ENCODE assay signal across 8 cellular contexts in genomic region chr7:42911482-42912447, GRCh38.
DNase-seq lines count a peak whose midpoint lies in the region; ATAC-seq lines count a peak whose summit lies in the region.

Gene C7orf25 (minus strand): TSS chr7:42912070. CDS start chr7:42910900, 1,170 bp downstream.

- no peaks in the 10 kb centered on the region for H3K27me3 Mint-ChIP-seq in central memory CD8-positive, alpha-beta T cell

- peak within 1 kb of the TSS; percentile 87 for H3K27ac Mint-ChIP-seq in central memory CD8-positive, alpha-beta T cell (ENCODE audit: low read depth)

- DNase-seq in AG08396 (ENCODE audit: low spot score) (peak; percentile 95), NCI-H345 (lab: John Stamatoyannopoulos, UW) (peak; percentile 97), islet precursor cell (peak; percentile 98)
- DNase-seq in activated CD4-positive, CD25-positive, alpha-beta regulatory T cell treated with anti-CD3 and anti-CD28 coated beads, Interleukin-2, amount 50 U/mL, for 16 hours (ENCODE audit: low read depth, low spot score) = peak; percentile 92
- peak; percentile 91 to 94 for DNase-seq in central memory CD8-positive, alpha-beta T cell (ENCODE audit: low spot score in 2 of 2)
- peak; percentile 90 to 94 (median 93) for DNase-seq in stimulated activated CD4-positive, alpha-beta T cell treated with anti-CD3 and anti-CD28 coated beads, Interleukin-12 subunit alpha, Interleukin-12 subunit beta, amount 100 ng/mL, for 48 hours (ENCODE audit: low read depth in 2 of 3, low spot score in 1 of 3)

- no peaks in the 10 kb centered on the region for H3K9me3 Mint-ChIP-seq in central memory CD8-positive, alpha-beta T cell

- H3K4me1 Mint-ChIP-seq in central memory CD8-positive, alpha-beta T cell = peaks cover 50% of the 10 kb centered on the region

- H3K36me3 Mint-ChIP-seq in central memory CD8-positive, alpha-beta T cell (ENCODE audit: insufficient read depth) = peaks cover 23% of the 10 kb centered on the region

- H3K4me3 Mint-ChIP-seq in central memory CD8-positive, alpha-beta T cell = peak within 1 kb of the TSS; percentile 84

- ATAC-seq in GM19025 (IDR thresholded peaks at IDR 0.05; ENCODE audit: low read depth, unreplicated experiment) (peak; percentile 93), HG03280 (IDR thresholded peaks at IDR 0.05; ENCODE audit: unreplicated experiment) (peak; percentile 89)
- ATAC-seq in central memory CD8-positive, alpha-beta T cell (replicated peaks; ENCODE audit: extremely low read depth, poor library complexity, severe bottlenecking) = peak; percentile 90

Comparison
In these comparisons a context has a peak if more than half of its experiments do, and no peak if none do; other contexts are left out.
1. Peak in every context shown above with its lines: DNase-seq and ATAC-seq.